ENCODE assay signal across 15 cellular contexts in genomic region chr2:27446057-27446456, GRCh38. TPM values are rescaled to one million over a fixed set of nuclear protein-coding genes. Genes with fewer than 3 reads are reported as not detected.
DNase-seq lines count a peak whose midpoint lies in the region; ATAC-seq and TF ChIP-seq lines count a peak whose summit lies in the region.
"Had no signal": no experiment of that assay in that cellular context is flagged by ENCODE, and none has a peak within 500 bp of the region (broad histone marks: within the 10 kb centered on the region; RNA-seq: fewer than 3 reads in every experiment).

No MANE protein-coding gene starts in this region.

- peak; percentile 88 for TF ChIP-seq POLR2A in transverse colon (IDR thresholded peaks at IDR 0.05)
- no peak for TF ChIP-seq POLR2A in adrenal gland (IDR thresholded peaks at IDR 0.05)

- H3K36me3 ChIP-seq in transverse colon = peaks cover 0 to 17% (median 4%) of the 10 kb centered on the region in 4 donors
- H3K36me3 ChIP-seq in adrenal gland (replicated peaks in 1 of 2) = peaks cover 0 to 40% of the 10 kb centered on the region in 2 donors
- H3K36me3 ChIP-seq: neural progenitor cell had no signal

- DNase-seq in activated naive CD4-positive, alpha-beta T cell treated with anti-CD3 and anti-CD28 coated beads for 36 hours = peak; percentile 55
- no peak for DNase-seq in activated naive CD4-positive, alpha-beta T cell treated with anti-CD3 and anti-CD28 coated beads, Interleukin-2, amount 50 U/mL, for 16 hours
- DNase-seq in RWPE1 (ENCODE audit: low spot score) (peak; percentile 66), iPS-NIHi11 (ENCODE audit: low spot score) (peak; percentile 32), transverse colon (peak; percentile 86), adrenal gland (no peak), A172 (ENCODE audit: low spot score) (no peak)
- DNase-seq: activated B cell treated with CpG ODN at 0.5 μM for 24 hours, foreskin melanocyte, NCI-H526 had no signal

- POLR2A ChIA-PET in RWPE1 (lab: Yijun Ruan, JAX; ENCODE audit: low non-redundant PET) = no interaction called here

- intact Hi-C loops in activated naive CD4-positive, alpha-beta T cell treated with anti-CD3 and anti-CD28 coated beads for 36 hours (cut with micrococcal nuclease) = no loop called here
- intact Hi-C loops in transverse colon (cut with DNase I; ENCODE audit: low total_unique reads) (no loop called here), adrenal gland (cut with DNase I) (no loop called here)

- no peaks in the 10 kb centered on the region for H3K9me3 ChIP-seq in transverse colon
- no peaks in the 10 kb centered on the region for H3K9me3 ChIP-seq in adrenal gland (replicated peaks in 1 of 3)
- H3K9me3 ChIP-seq: SJSA1 had no signal

- TF ChIP-seq CTCF in RWPE1 (conservative IDR thresholded peaks at IDR 0.05; ENCODE audit: low read depth) = no peak
- no peak for TF ChIP-seq CTCF in transverse colon (IDR thresholded peaks at IDR 0.05)
- TF ChIP-seq CTCF in adrenal gland (IDR thresholded peaks at IDR 0.05) = no peak

- no peaks in the 10 kb centered on the region for H3K9me3 Mint-ChIP-seq in activated naive CD4-positive, alpha-beta T cell treated with anti-CD3 and anti-CD28 coated beads for 36 hours
- H3K9me3 Mint-ChIP-seq: activated B cell treated with CpG ODN at 0.5 μM for 24 hours; dendritic cell treated with granulocyte-macrophage colony-stimulating factor and Interleukin-4, amounts not matched to agents 40 ng/mL and 50 ng/mL, for 4 days; neural progenitor cell had no signal

- H3K27ac Mint-ChIP-seq in activated naive CD4-positive, alpha-beta T cell treated with anti-CD3 and anti-CD28 coated beads for 36 hours = peak overlapping the region; percentile 47
- H3K27ac Mint-ChIP-seq: activated B cell treated with CpG ODN at 0.5 μM for 24 hours; dendritic cell treated with granulocyte-macrophage colony-stimulating factor and Interleukin-4, amounts not matched to agents 40 ng/mL and 50 ng/mL, for 4 days; neural progenitor cell had no signal

- TF ChIP-seq EP300 in transverse colon (IDR thresholded peaks at IDR 0.05; ENCODE audit: low read depth) = no peak

- H3K27ac ChIP-seq in RWPE1 (peak overlapping the region; percentile 53), transverse colon (peak overlapping the region; percentile 81 to 89 (median 85)), adrenal gland (no peak overlapping the region)
- H3K27ac ChIP-seq: neural progenitor cell, SJSA1 had no signal

- H3K4me1 Mint-ChIP-seq in activated naive CD4-positive, alpha-beta T cell treated with anti-CD3 and anti-CD28 coated beads for 36 hours (ENCODE audit: low read depth) = peaks cover 9% of the 10 kb centered on the region

- CTCF ChIA-PET in activated naive CD4-positive, alpha-beta T cell treated with anti-CD3 and anti-CD28 coated beads for 36 hours (lab: Charles Lee) = interaction anchor here (1.8 kb wide), 1 partner anchor 237 kb away, joined by 12 read pairs; no protein-coding TSS in a partner anchor
- CTCF ChIA-PET in RWPE1 (lab: Yijun Ruan, JAX) = no interaction called here

- no peak overlapping the region for H3K4me3 Mint-ChIP-seq in activated naive CD4-positive, alpha-beta T cell treated with anti-CD3 and anti-CD28 coated beads for 36 hours
- H3K4me3 Mint-ChIP-seq: activated B cell treated with CpG ODN at 0.5 μM for 24 hours; dendritic cell treated with granulocyte-macrophage colony-stimulating factor and Interleukin-4, amounts not matched to agents 40 ng/mL and 50 ng/mL, for 4 days; neural progenitor cell had no signal

- peak overlapping the region in 1 of 4 donors; percentile 27 for H3K4me3 ChIP-seq in transverse colon
- no peak overlapping the region for H3K4me3 ChIP-seq in adrenal gland
- H3K4me3 ChIP-seq: neural progenitor cell, SJSA1 had no signal

- no peaks in the 10 kb centered on the region for H3K27me3 Mint-ChIP-seq in activated naive CD4-positive, alpha-beta T cell treated with anti-CD3 and anti-CD28 coated beads for 36 hours (ENCODE audit: low read depth)
- H3K27me3 Mint-ChIP-seq: activated B cell treated with CpG ODN at 0.5 μM for 24 hours; dendritic cell treated with granulocyte-macrophage colony-stimulating factor and Interleukin-4, amounts not matched to agents 40 ng/mL and 50 ng/mL, for 4 days had no signal

- peaks cover 15% of the 10 kb centered on the region for H3K36me3 Mint-ChIP-seq in activated naive CD4-positive, alpha-beta T cell treated with anti-CD3 and anti-CD28 coated beads for 36 hours (ENCODE audit: low read depth)

- H3K27me3 ChIP-seq in transverse colon (no peaks in the 10 kb centered on the region), adrenal gland (no peaks in the 10 kb centered on the region)
- H3K27me3 ChIP-seq: neural progenitor cell, SJSA1 had no signal

- in situ Hi-C loops in transverse colon (cut with MboI; ENCODE audit: low pct_ligation_motif_present in 1 of 4, low pct_unique_long_range_greater_than_20kb in 1 of 4, low sequenced_read_pairs in 3 of 4) = no loop called here

- H3K4me1 ChIP-seq in transverse colon (peaks cover 3 to 28% (median 14%) of the 10 kb centered on the region in 4 donors), adrenal gland (replicated peaks in 1 of 2) (no peaks in the 10 kb centered on the region)
- H3K4me1 ChIP-seq: SJSA1 had no signal

- no peak for ATAC-seq in GM19324 (IDR thresholded peaks at IDR 0.05; ENCODE audit: low FRiP score, unreplicated experiment)

- WGBS in transverse colon (ENCODE audit: low coverage in 1 of 2), 2 donors = 29 to 50% methylated on average over 1 to 3 of the region's 3 CpGs
- 88 to 100% (median 90%) methylated on average over 3 of the region's 3 CpGs for WGBS in adrenal gland, 4 donors

RNA-seq across cellular contexts. Expression of gene KRTCAP3, which starts 3.9 kb away (rescaled TPM):
- total RNA-seq in activated naive CD4-positive, alpha-beta T cell treated with anti-CD3 and anti-CD28 coated beads for 36 hours = 1 to 10 TPM; 5.0 to 6.7 TPM
- total RNA-seq in transverse colon (100 to 1,000 TPM in 1 of 4 donors, 10 to 100 TPM in 3; 18.0 to 112 (median 47.8) TPM), adrenal gland (1 to 10 TPM; 1.9 to 8.2 (median 4.4) TPM)
- 1 to 10 TPM; 1.4 to 6.4 (median 5.4) TPM for polyA plus RNA-seq in adrenal gland
- total RNA-seq in A172 (2014; rRNA removed; shearing (Covaris generic)) = not detected in 2 replicates
- total RNA-seq: G401, SJSA1 had no signal

RNA-seq across cellular contexts. Expression of gene NRBP1, which starts 17.6 kb away (rescaled TPM):
- total RNA-seq in activated naive CD4-positive, alpha-beta T cell treated with anti-CD3 and anti-CD28 coated beads for 36 hours = 10 to 100 TPM; 60.0 to 63.3 TPM
- total RNA-seq in transverse colon (10 to 100 TPM; 38.4 to 74.8 (median 66.8) TPM), adrenal gland (10 to 100 TPM; 48.4 to 100.0 (median 73.8) TPM)
- 100 to 1,000 TPM in 1 of 3 donors, 10 to 100 TPM in 2; 52.7 to 126 (median 58.1) TPM for polyA plus RNA-seq in adrenal gland
- 170 and 206 TPM in 2 replicates for total RNA-seq in A172 (2014; rRNA removed; shearing (Covaris generic))

RNA-seq across cellular contexts. Expression of gene PPM1G, which starts 36.7 kb away (rescaled TPM):
- 100 to 1,000 TPM in 1 of 2 experiments, 10 to 100 TPM in 1; 92.3 to 101 TPM for total RNA-seq in activated naive CD4-positive, alpha-beta T cell treated with anti-CD3 and anti-CD28 coated beads for 36 hours
- 10 to 100 TPM; 43.4 to 54.9 (median 51.7) TPM for total RNA-seq in transverse colon
- 10 to 100 TPM; 50.1 to 78.9 (median 59.9) TPM for total RNA-seq in adrenal gland
- 100 to 1,000 TPM in 1 of 3 donors, 10 to 100 TPM in 2; 51.0 to 107 (median 54.7) TPM for polyA plus RNA-seq in adrenal gland
- total RNA-seq in A172 (2014; rRNA removed; shearing (Covaris generic)) = 185 and 200 TPM in 2 replicates

RNA-seq across cellular contexts. Expression of gene IFT172, which starts 43.5 kb away (rescaled TPM):
- total RNA-seq in activated naive CD4-positive, alpha-beta T cell treated with anti-CD3 and anti-CD28 coated beads for 36 hours = 10 to 100 TPM in 1 of 2 experiments, 1 to 10 TPM in 1; 9.2 to 12.7 TPM
- total RNA-seq in transverse colon (100 to 1,000 TPM in 1 of 4 donors, 10 to 100 TPM in 3; 14.5 to 113 (median 43.5) TPM), adrenal gland (10 to 100 TPM in 7 of 8 donors, 1 to 10 TPM in 1; 6.3 to 28.1 (median 16.8) TPM)
- 100 to 1,000 TPM in 1 of 3 donors, 10 to 100 TPM in 1, 1 to 10 TPM in 1; 9.8 to 113 (median 75.6) TPM for polyA plus RNA-seq in adrenal gland
- total RNA-seq in A172 (2014; rRNA removed; shearing (Covaris generic)) = 24.3 and 39.8 TPM in 2 replicates

RNA-seq across cellular contexts. Expression of gene FNDC4, which starts 48.9 kb away (rescaled TPM):
- total RNA-seq in activated naive CD4-positive, alpha-beta T cell treated with anti-CD3 and anti-CD28 coated beads for 36 hours = not detected
- total RNA-seq in transverse colon (1 to 10 TPM in 3 of 4 donors, under 1 TPM in 1; 0.80 to 8.2 (median 2.5) TPM), adrenal gland (100 to 1,000 TPM in 6 of 8 donors, 10 to 100 TPM in 2; 79.5 to 321 (median 128) TPM)
- 100 to 1,000 TPM in 2 of 3 donors, 10 to 100 TPM in 1; 51.3 to 331 (median 101) TPM for polyA plus RNA-seq in adrenal gland
- 8.2 and 13.4 TPM in 2 replicates for total RNA-seq in A172 (2014; rRNA removed; shearing (Covaris generic))
- total RNA-seq: activated B cell treated with CpG ODN at 0.5 μM for 24 hours had no signal

Comparison
In these comparisons a context has a peak if more than half of its experiments do, and no peak if none do; other contexts are left out.
1. DNase-seq: peak in activated naive CD4-positive, alpha-beta T cell treated with anti-CD3 and anti-CD28 coated beads for 36 hours (single experiment), RWPE1 (single experiment), iPS-NIHi11 (single experiment) and transverse colon (single experiment); none in activated naive CD4-positive, alpha-beta T cell treated with anti-CD3 and anti-CD28 coated beads, Interleukin-2, amount 50 U/mL, for 16 hours (single experiment), adrenal gland (0 of 7) and A172 (single experiment).
2. H3K27ac ChIP-seq: peak in RWPE1 (single experiment) and transverse colon (4 of 4); none in adrenal gland (0 of 5).